In genomic region chr16:18788828-18789514, GRCh38 we compare ENCODE assay signal across 1 cellular context.
A peak's percentile ranks its signal among the peaks of the same experiment; 100 is the strongest.
TF ChIP-seq lines count a peak whose summit lies in the region.

No MANE protein-coding gene starts in this region.

TF ChIP-seq in H1, 55 proteins besides CTCF, POLR2A, EP300 and RAD21:
- TF ChIP-seq ZNF274 (IDR thresholded peaks at IDR 0.05; ENCODE audit: borderline replicate concordance, extremely low read depth, low read length) (no peak), CHD1 (IDR thresholded peaks at IDR 0.05; ENCODE audit: low read depth, low read length) (0 out of 2 replicates have a peak, but pooled peaks have one; percentile 40), POLR2AphosphoS5 (IDR thresholded peaks at IDR 0.05; ENCODE audit: low read depth, low read length) (0 out of 2 replicates have a peak, but pooled peaks have one; percentile 27)
